ENCODE assay signal across 8 cellular contexts in the genomic region with DNA sequence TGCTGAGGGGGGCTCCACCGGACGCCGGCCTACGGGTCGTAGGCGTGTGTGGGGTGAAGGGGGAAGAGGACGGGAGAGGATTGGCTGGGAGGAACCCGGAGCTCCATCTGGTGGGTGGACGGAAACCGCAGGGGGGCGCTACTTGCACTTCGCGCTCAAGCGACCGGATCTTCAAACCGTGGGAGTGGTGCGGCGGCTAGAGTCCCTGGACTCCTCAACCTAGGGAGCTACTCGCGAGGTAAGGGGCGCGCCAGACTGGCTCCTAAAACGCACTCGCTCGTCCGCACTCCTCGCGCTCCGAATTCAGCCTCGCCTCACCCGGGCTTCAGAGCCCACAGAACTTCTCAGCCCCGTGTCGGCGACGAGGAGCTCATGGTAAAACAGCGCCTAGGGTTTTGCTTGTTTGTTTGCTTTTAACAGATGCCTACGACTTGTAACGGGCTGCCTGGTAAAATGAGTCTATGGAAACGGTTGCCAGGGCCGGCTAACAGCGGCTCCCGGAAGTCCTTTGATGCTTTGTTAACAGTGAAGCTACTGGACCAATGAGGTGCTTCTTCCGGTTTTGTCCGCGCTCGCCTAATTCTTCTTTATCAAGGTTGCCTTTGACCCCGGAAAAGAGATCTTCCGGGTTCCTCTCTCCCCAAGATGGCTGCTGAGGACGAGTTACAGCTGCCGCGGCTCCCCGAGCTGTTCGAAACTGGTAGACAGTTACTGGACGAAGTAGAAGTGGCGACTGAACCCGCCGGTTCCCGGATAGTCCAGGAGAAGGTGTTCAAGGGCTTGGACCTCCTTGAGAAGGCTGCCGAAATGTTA. TPM values are rescaled to one million over a fixed set of nuclear protein-coding genes. Genes with fewer than 3 reads are reported as not detected.
A peak's percentile ranks its signal among the peaks of the same experiment; 100 is the strongest.
DNase-seq lines count a peak whose midpoint lies in the region; ATAC-seq, FAIRE-seq and TF ChIP-seq lines count a peak whose summit lies in the region.

Gene IGBP1 (plus strand): TSS at position 145 of the 813 bp plus-strand sequence. CDS start 501 bp downstream, at position 646.

- H3K27ac Mint-ChIP-seq in central memory CD8-positive, alpha-beta T cell (ENCODE audit: low read depth): peak within 1 kb of the TSS; percentile 98

- H3K9me3 Mint-ChIP-seq in central memory CD8-positive, alpha-beta T cell: no peaks in the 10 kb centered on the region

- no peaks in the 10 kb centered on the region for H3K36me3 ChIP-seq in keratinocyte (ENCODE audit: control insufficient read depth in 2 of 2, extremely low read depth in 1 of 2, insufficient read depth in 2 of 2, low read length in 2 of 2)

- no peaks in the 10 kb centered on the region for H3K27me3 ChIP-seq in keratinocyte (ENCODE audit: control insufficient read depth, extremely low read depth, insufficient read depth, low read length)

- peaks cover 10% of the 10 kb centered on the region for H3K4me1 ChIP-seq in keratinocyte (ENCODE audit: control insufficient read depth, extremely low read depth, insufficient read depth, low read length)

- peaks cover 29% of the 10 kb centered on the region for H3K4me1 Mint-ChIP-seq in central memory CD8-positive, alpha-beta T cell

- peak within 1 kb of the TSS; percentile 78 for H3K4me2 ChIP-seq in keratinocyte (ENCODE audit: control insufficient read depth, extremely low read depth, insufficient read depth, low read depth, low read length)

- no peak for FAIRE-seq in keratinocyte (lab: Jason Lieb, UNC)

- no peaks in the 10 kb centered on the region for H4K20me1 ChIP-seq in keratinocyte (ENCODE audit: control insufficient read depth, extremely low read depth, insufficient read depth, low read length)

- peaks cover 18% of the 10 kb centered on the region for H3K79me2 ChIP-seq in keratinocyte (ENCODE audit: control insufficient read depth, insufficient read depth, low read length)

- H3K9me3 ChIP-seq in keratinocyte (ENCODE audit: control insufficient read depth, low read depth, low read length): no peaks in the 10 kb centered on the region

- peaks cover 23% of the 10 kb centered on the region for H3K36me3 Mint-ChIP-seq in central memory CD8-positive, alpha-beta T cell (ENCODE audit: insufficient read depth)

- H3K9me1 ChIP-seq in keratinocyte (ENCODE audit: control insufficient read depth, extremely low read depth, insufficient read depth, low read length): no peaks in the 10 kb centered on the region

- peak; percentile 93 for ATAC-seq in GM19023 (IDR thresholded peaks at IDR 0.05; ENCODE audit: unreplicated experiment)
- peak; percentile 91 for ATAC-seq in HG03280 (IDR thresholded peaks at IDR 0.05; ENCODE audit: unreplicated experiment)
- peak; percentile 88 for ATAC-seq in central memory CD8-positive, alpha-beta T cell (replicated peaks; ENCODE audit: extremely low read depth, poor library complexity, severe bottlenecking)

- peak; percentile 63 for TF ChIP-seq CTCF in AG10803 (conservative IDR thresholded peaks at IDR 0.05; ENCODE audit: low read length)
- TF ChIP-seq CTCF in keratinocyte (optimal IDR thresholded peaks at IDR 0.05 in 1 of 3, IDR thresholded peaks at IDR 0.05 in 1 of 3, conservative IDR thresholded peaks at IDR 0.05 in 1 of 3; ENCODE audit: extremely low read depth in 1 of 3, insufficient read depth in 2 of 3, low read length in 3 of 3): peak; percentile 49 to 67 (median 67)

- H3K4me3 ChIP-seq in AG10803 (ENCODE audit: low read length) (peak within 1 kb of the TSS; percentile 83), keratinocyte (ENCODE audit: control insufficient read depth in 2 of 3, extremely low read depth in 1 of 3, insufficient read depth in 2 of 3, low read depth in 1 of 3, low read length in 3 of 3) (peak within 1 kb of the TSS; percentile 64 to 91 (median 79))

- H3K27me3 Mint-ChIP-seq in central memory CD8-positive, alpha-beta T cell: no peaks in the 10 kb centered on the region

- dilution Hi-C loops in keratinocyte (cut with MboI; ENCODE audit: extremely low pct_ligation_motif_present, low sequenced_read_pairs): no loop called here

- peak within 1 kb of the TSS; percentile 93 for H3K9ac ChIP-seq in keratinocyte (ENCODE audit: control insufficient read depth, extremely low read depth, insufficient read depth, low read length)

- peak within 1 kb of the TSS; percentile 89 for H2AFZ ChIP-seq in keratinocyte (ENCODE audit: control insufficient read depth, low read length)

- peak; percentile 83 for DNase-seq in AG10803 (ENCODE audit: low read depth)
- peak; percentile 92 for DNase-seq in NCI-H345 (lab: John Stamatoyannopoulos, UW)
- peak; percentile 67 for DNase-seq in activated CD4-positive, CD25-positive, alpha-beta regulatory T cell treated with anti-CD3 and anti-CD28 coated beads, Interleukin-2, amount 50 U/mL, for 16 hours (ENCODE audit: low read depth, low spot score)
- peak; percentile 50 to 77 for DNase-seq in central memory CD8-positive, alpha-beta T cell (ENCODE audit: low spot score in 2 of 2)
- no peak for DNase-seq in keratinocyte (ENCODE audit: low read depth, low spot score)
- peak; percentile 29 to 42 for DNase-seq in stimulated activated CD4-positive, alpha-beta T cell treated with anti-CD3 and anti-CD28 coated beads, Interleukin-15, amount 100 ng/mL, for 1 hour (ENCODE audit: low read depth in 1 of 2, low spot score in 1 of 2)

- H3K4me3 Mint-ChIP-seq in central memory CD8-positive, alpha-beta T cell: peak within 1 kb of the TSS; percentile 94

- H3K27ac ChIP-seq in keratinocyte (ENCODE audit: control insufficient read depth, insufficient read depth, low read length): peak within 1 kb of the TSS; percentile 91

RNA-seq across cellular contexts. Expression of gene IGBP1, which starts in this region (rescaled TPM):
- 48.3 to 65.5 TPM (median 62.5 TPM) in 3 replicates for polyA plus RNA-seq in keratinocyte
- 80.2 TPM for polyA plus RNA-seq in keratinocyte (2011; ENCODE audit: low read depth)
- 70.1 and 81.8 TPM in 2 replicates for polyA plus RNA-seq in keratinocyte (2011; cell fraction: cytosol; rRNA removed)
- 37.1 and 39.6 TPM in 2 replicates for polyA plus RNA-seq in keratinocyte (2011; cell fraction: nucleus; rRNA removed)
- polyA plus RNA-seq in keratinocyte (2012; ENCODE audit: low replicate concordance): 36.9 and 72.9 TPM in 2 replicates
- polyA minus RNA-seq in keratinocyte: 14.0 to 41.4 TPM (median 39.6 TPM) in 3 replicates
- polyA minus RNA-seq in keratinocyte (2011; cell fraction: cytosol; rRNA and poly(A)+ RNA removed): 34.0 TPM
- polyA minus RNA-seq in keratinocyte (2011; cell fraction: nucleus; rRNA and poly(A)+ RNA removed): 10.3 and 14.6 TPM in 2 replicates
